In genomic region chr20:13302647-13303425, GRCh38 we compare ENCODE assay signal across 10 cellular contexts.
A peak's percentile ranks its signal among the peaks of the same experiment; 100 is the strongest.
DNase-seq lines count a peak whose midpoint lies in the region; ATAC-seq and TF ChIP-seq lines count a peak whose summit lies in the region.
"Had no signal": no experiment of that assay in that cellular context is flagged by ENCODE, and none has a peak within 500 bp of the region (broad histone marks: within the 10 kb centered on the region; RNA-seq: fewer than 3 reads in every experiment).

No MANE protein-coding gene starts in this region.

- H3K9me3 Mint-ChIP-seq in HFFc6: no peaks in the 10 kb centered on the region
- H3K9me3 Mint-ChIP-seq: central memory CD8-positive, alpha-beta T cell; stimulated activated naive CD8-positive, alpha-beta T cell treated with anti-CD3 and anti-CD28 coated beads, Interleukin-15, Interleukin-2, amounts not matched to agents 100 ng/mL and 50 ng/mL, for 24 hours had no signal

- H3K9me3 ChIP-seq in parathyroid adenoma (ENCODE audit: control insufficient read depth, low read length): no peaks in the 10 kb centered on the region
- H3K9me3 ChIP-seq in sigmoid colon: peaks cover 0 to 3% (median 0%) of the 10 kb centered on the region in 4 donors

- H3K36me3 ChIP-seq in parathyroid adenoma (ENCODE audit: control insufficient read depth, insufficient read depth, low read length) (no peaks in the 10 kb centered on the region), sigmoid colon (no peaks in the 10 kb centered on the region)

- H3K27me3 ChIP-seq in parathyroid adenoma (ENCODE audit: control insufficient read depth, insufficient read depth, low read length): no peaks in the 10 kb centered on the region
- H3K27me3 ChIP-seq in sigmoid colon: no peaks in the 10 kb centered on the region

- H3K4me1 ChIP-seq in parathyroid adenoma (no peaks in the 10 kb centered on the region), sigmoid colon (no peaks in the 10 kb centered on the region)

- H3K4me2 ChIP-seq in parathyroid adenoma (ENCODE audit: low read length): no peak overlapping the region

- ATAC-seq in esophagus mucosa: peak; percentile 73

- H3K27ac ChIP-seq in parathyroid adenoma (no peak overlapping the region), sigmoid colon (no peak overlapping the region)

- H3K27ac Mint-ChIP-seq in HFFc6: no peak overlapping the region
- H3K27ac Mint-ChIP-seq: stimulated activated naive CD8-positive, alpha-beta T cell treated with anti-CD3 and anti-CD28 coated beads, Interleukin-15, Interleukin-2, amounts not matched to agents 100 ng/mL and 50 ng/mL, for 24 hours had no signal

- 53 to 68% methylated on average over 9 of the region's 9 CpGs for WGBS in sigmoid colon, 2 donors

- no peaks in the 10 kb centered on the region; the same call in 1 of the 2 replicates for H3K27me3 Mint-ChIP-seq in HFFc6 (ENCODE audit: insufficient read depth)

- no peaks in the 10 kb centered on the region for H3K4me1 Mint-ChIP-seq in HFFc6 (ENCODE audit: low read depth)
- H3K4me1 Mint-ChIP-seq: central memory CD8-positive, alpha-beta T cell had no signal

- H3K9ac ChIP-seq in parathyroid adenoma: no peak overlapping the region

- no peak for TF ChIP-seq POLR2A in sigmoid colon (IDR thresholded peaks at IDR 0.05)

- TF ChIP-seq CTCF in HFFc6 (IDR thresholded peaks at IDR 0.05) (peak; percentile 73), parathyroid adenoma (IDR thresholded peaks at IDR 0.05) (peak; percentile 66), sigmoid colon (IDR thresholded peaks at IDR 0.05) (no peak)

- DNase-seq in NCI-H2196 (lab: John Stamatoyannopoulos, UW; ENCODE audit: unreplicated experiment): peak; percentile 16
- no peak for DNase-seq in NCI-H2196 treated with DMSO at 0.1 percent for 48 hours (lab: John Stamatoyannopoulos, UW; ENCODE audit: unreplicated experiment)
- DNase-seq in HFFc6: peak; percentile 3
- DNase-seq in NCI-H1092 treated with DMSO at 0.1 percent for 48 hours (lab: John Stamatoyannopoulos, UW): peak; percentile 56
- peak; percentile 18 to 43 for DNase-seq in activated CD4-positive, alpha-beta T cell treated with anti-CD3 and anti-CD28 coated beads for 4 hours
- no peak for DNase-seq in sigmoid colon

- intact Hi-C loops in sigmoid colon (cut with DNase I): no loop called here

- H3K79me2 ChIP-seq in parathyroid adenoma: no peaks in the 10 kb centered on the region

- H3K4me3 Mint-ChIP-seq in HFFc6: no peak overlapping the region
- H3K4me3 Mint-ChIP-seq: central memory CD8-positive, alpha-beta T cell; stimulated activated naive CD8-positive, alpha-beta T cell treated with anti-CD3 and anti-CD28 coated beads, Interleukin-15, Interleukin-2, amounts not matched to agents 100 ng/mL and 50 ng/mL, for 24 hours had no signal

- no peak for TF ChIP-seq EP300 in sigmoid colon (IDR thresholded peaks at IDR 0.05)

- H2AFZ ChIP-seq in parathyroid adenoma: no peak overlapping the region

- no peaks in the 10 kb centered on the region for H3K36me3 Mint-ChIP-seq in HFFc6 (ENCODE audit: low read depth)

- no peak overlapping the region for H3K4me3 ChIP-seq in parathyroid adenoma (ENCODE audit: low read depth, low read length)
- H3K4me3 ChIP-seq in sigmoid colon: no peak overlapping the region

Comparison
In these comparisons a context has a peak if more than half of its experiments do, and no peak if none do; other contexts are left out.
1. DNase-seq: peak in NCI-H2196 (single experiment), HFFc6 (single experiment), NCI-H1092 treated with DMSO at 0.1 percent for 48 hours (single experiment) and activated CD4-positive, alpha-beta T cell treated with anti-CD3 and anti-CD28 coated beads for 4 hours (2 of 2); none in NCI-H2196 treated with DMSO at 0.1 percent for 48 hours (single experiment) and sigmoid colon (single experiment).
2. CTCF ChIP-seq: peak in HFFc6 (single experiment) and parathyroid adenoma (single experiment); none in sigmoid colon (0 of 4).